In the genomic region with DNA sequence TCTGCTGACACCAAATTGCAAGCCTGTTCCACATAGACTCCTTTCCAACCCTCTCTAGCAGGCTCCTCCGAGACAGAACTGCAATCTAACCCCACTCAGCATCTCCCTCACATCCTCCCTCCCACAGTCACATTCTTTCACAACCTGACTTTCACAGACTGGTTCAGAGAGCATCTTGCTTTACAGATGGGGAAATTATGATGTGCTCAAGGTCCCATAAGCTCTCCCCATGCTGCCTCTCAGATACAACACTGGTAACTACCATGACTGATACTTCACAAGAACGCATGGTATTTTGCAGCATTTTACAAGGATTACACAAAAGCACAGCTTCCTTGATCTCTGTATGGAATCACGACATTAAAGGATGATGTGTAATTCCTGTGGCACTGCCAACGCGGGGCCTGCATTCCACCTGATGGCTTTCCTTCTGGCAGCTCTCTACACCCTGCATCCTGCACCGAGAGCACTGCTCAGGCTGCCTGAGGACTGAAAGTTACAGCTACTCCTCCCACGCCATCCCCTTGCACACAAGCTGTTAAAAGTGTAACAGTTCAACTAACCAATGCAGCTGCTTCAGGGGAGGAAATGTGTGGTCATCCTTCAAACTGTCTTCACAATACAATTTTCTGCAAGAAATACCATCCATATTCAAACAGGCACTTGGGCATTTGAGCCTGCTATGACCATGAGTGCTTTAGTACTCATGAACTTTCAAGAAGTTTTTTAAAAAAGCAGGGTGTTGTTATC, we compare ENCODE assay signal across 9 cellular contexts. TPM values are rescaled to one million over a fixed set of nuclear protein-coding genes. Genes with fewer than 3 reads are reported as not detected.
DNase-seq lines count a peak whose midpoint lies in the region; ATAC-seq and TF ChIP-seq lines count a peak whose summit lies in the region.
"Had no signal": no experiment of that assay in that cellular context is flagged by ENCODE, and none has a peak within 500 bp of the region (broad histone marks: within the 10 kb centered on the region; RNA-seq: fewer than 3 reads in every experiment).

No MANE protein-coding gene starts in this region.

- TF ChIP-seq CTCF in omental fat pad (IDR thresholded peaks at IDR 0.05) = no peak

- intact Hi-C loops in left ventricle myocardium superior (cut with micrococcal nuclease) = no loop called here

- peak; percentile 81 for ATAC-seq in GM18502 (IDR thresholded peaks at IDR 0.05; ENCODE audit: poor library complexity, unreplicated experiment)
- ATAC-seq in HG02571 (IDR thresholded peaks at IDR 0.05; ENCODE audit: unreplicated experiment) = peak; percentile 75
- ATAC-seq in omental fat pad (ENCODE audit: low FRiP score) = peak; percentile 43
- no peak for ATAC-seq in left ventricle myocardium superior

- peak; percentile 60 for DNase-seq in NOMO-1 treated with DMSO at 0.1 percent for 48 hours (lab: John Stamatoyannopoulos, UW; ENCODE audit: unreplicated experiment)
- DNase-seq in astrocyte of the hippocampus (ENCODE audit: low read depth, low spot score) = peak; percentile 89
- DNase-seq in omental fat pad (ENCODE audit: low spot score) = no peak
- no peak for DNase-seq in NCI-H446 (lab: John Stamatoyannopoulos, UW)
- no peak for DNase-seq in NCI-H69 (lab: John Stamatoyannopoulos, UW)
- DNase-seq in left ventricle myocardium superior = no peak

RNA-seq across cellular contexts. Expression of a gene that starts 27.6 kb away (rescaled TPM):
- 100 to 1,000 TPM in 2 of 4 donors, 10 to 100 TPM in 2; 50.3 to 134 (median 95.5) TPM for total RNA-seq in omental fat pad
- 11.9 TPM for total RNA-seq in left ventricle myocardium superior

RNA-seq across cellular contexts. Expression of a gene that starts 42.5 kb away (rescaled TPM):
- total RNA-seq in omental fat pad (not detected), left ventricle myocardium superior (not detected)
- total RNA-seq: renal cortical epithelial cell had no signal

Comparison
In these comparisons a context has a peak if more than half of its experiments do, and no peak if none do; other contexts are left out.
1. DNase-seq: peak in NOMO-1 treated with DMSO at 0.1 percent for 48 hours (single experiment) and astrocyte of the hippocampus (single experiment); none in omental fat pad (single experiment), NCI-H446 (0 of 2), NCI-H69 (single experiment) and left ventricle myocardium superior (single experiment).